In the genomic region with DNA sequence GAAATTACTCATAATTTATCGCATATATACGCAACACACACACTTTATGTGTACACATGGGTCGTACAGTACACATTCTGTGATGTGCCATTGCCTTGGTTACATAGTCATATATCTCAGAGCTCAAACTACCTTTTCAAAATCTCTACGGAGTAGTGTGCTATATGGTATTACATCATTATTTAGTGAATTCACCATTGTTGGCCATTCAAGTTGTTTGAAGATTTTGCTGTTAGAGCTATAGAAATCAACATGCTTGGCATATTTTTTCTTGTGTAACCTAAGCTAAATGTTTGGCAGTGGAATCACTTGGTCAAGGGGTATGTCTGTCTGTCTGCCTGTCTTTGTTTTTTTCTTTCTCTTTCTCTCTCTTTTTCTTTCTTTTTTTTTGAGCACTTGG, we compare ENCODE assay signal across 1 cellular context.
TF ChIP-seq lines count a peak whose summit lies in the region.

No MANE protein-coding gene starts in this region.

TF ChIP-seq in HepG2, 621 proteins besides CTCF, POLR2A, EP300 and RAD21:
- TF ChIP-seq ATF7 (IDR thresholded peaks at IDR 0.05) (peak; percentile 55; the same call in 1 of the 2 replicates), ATF7 (CRISPR knock-in tag; IDR thresholded peaks at IDR 0.05) (no peak), ZNF207 (IDR thresholded peaks at IDR 0.05; ENCODE audit: borderline replicate concordance) (no peak), ZSCAN25 (CRISPR knock-in tag; IDR thresholded peaks at IDR 0.05) (no peak)
